ENCODE assay signal across 25 cellular contexts in the genomic region with DNA sequence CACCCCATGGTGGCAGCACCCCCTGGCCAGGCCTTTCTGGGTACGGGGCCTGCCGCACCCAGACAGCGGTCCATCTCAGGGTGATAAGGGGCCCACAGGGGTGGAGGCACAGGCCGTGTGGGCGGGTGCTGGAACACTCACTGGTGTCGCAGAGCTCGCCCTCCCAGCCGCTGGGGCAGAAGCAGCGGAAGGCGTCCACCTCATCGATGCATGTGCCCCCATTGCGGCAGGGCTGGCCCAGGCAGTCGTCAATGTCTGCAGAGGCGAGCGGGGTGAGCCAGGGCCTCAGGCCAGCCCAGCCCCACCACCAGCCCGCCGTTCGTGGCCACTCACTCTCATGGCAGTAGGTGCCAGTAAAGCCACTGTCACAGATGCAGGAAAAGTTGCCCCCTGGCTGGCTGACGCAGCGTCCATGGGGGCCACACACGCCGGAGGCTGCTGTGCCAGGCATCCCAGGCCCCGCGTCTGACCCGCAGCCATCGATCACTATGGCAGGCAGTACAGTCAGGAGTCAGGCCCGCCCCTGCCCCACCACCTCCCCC. TPM values are rescaled to one million over a fixed set of nuclear protein-coding genes. Genes with fewer than 3 reads are reported as not detected.
DNase-seq lines count a peak whose midpoint lies in the region; ATAC-seq, FAIRE-seq and TF ChIP-seq lines count a peak whose summit lies in the region.
"Had no signal": no experiment of that assay in that cellular context is flagged by ENCODE, and none has a peak within 500 bp of the region (broad histone marks: within the 10 kb centered on the region; RNA-seq: fewer than 3 reads in every experiment).

No MANE protein-coding gene starts in this region.

- in situ Hi-C loops in HepG2 (cut with HindIII; ENCODE audit: extremely low pct_ligation_motif_present, low pct_unique_long_range_greater_than_20kb): loop anchor here (10.0 kb wide), 1 partner anchor 54 kb away; no protein-coding TSS in a partner anchor

- no peak overlapping the region for H2AFZ ChIP-seq in HepG2 (ENCODE audit: low read length)

- H3K27ac ChIP-seq in right lobe of liver (no peak overlapping the region), HepG2 (ENCODE audit: extremely low read length, insufficient read depth, low read length) (no peak overlapping the region), RWPE2 (ENCODE audit: poor library complexity, severe bottlenecking) (no peak overlapping the region), right cardiac atrium (ENCODE audit: low read length) (no peak overlapping the region), spleen (no peak overlapping the region)
- H3K27ac ChIP-seq: BLaER1 treated with 17β-estradiol and CSF1 and Interleukin-3, amounts not matched to agents 10 nM and 100 nM; KMS-11 had no signal

- H3K9me3 ChIP-seq in right lobe of liver (no peaks in the 10 kb centered on the region), HepG2 (ENCODE audit: low read length) (no peaks in the 10 kb centered on the region), RWPE2 (ENCODE audit: severe bottlenecking) (no peaks in the 10 kb centered on the region), right cardiac atrium (ENCODE audit: control insufficient read depth, low read length) (no peaks in the 10 kb centered on the region), spleen (no peaks in the 10 kb centered on the region)
- H3K9me3 ChIP-seq: BLaER1 treated with 17β-estradiol and CSF1 and Interleukin-3, amounts not matched to agents 10 nM and 100 nM; Caco-2 had no signal

- DNase-seq in right lobe of liver (peak in 2 of 3 donors; percentile 13 to 43), HepG2 (ENCODE audit: low spot score) (no peak), RWPE2 (ENCODE audit: low spot score) (peak; percentile 70), right cardiac atrium (peak in 2 of 3 donors; percentile 37 to 47), spleen (peak; percentile 57), cerebellum (ENCODE audit: low spot score) (no peak), cerebellar cortex (ENCODE audit: low spot score) (no peak), EL (no peak)
- DNase-seq: Caco-2, DND-41, GOT3, IMR-90, NCI-H1105 treated with DMSO at 0.1 percent for 48 hours, NCI-H2081, NCI-H2171, NCI-H345, NCI-H524 treated with DMSO at 0.1 percent for 48 hours, NCI-H82 had no signal

- CTCF ChIA-PET in HepG2 (lab: Yijun Ruan, JAX; ENCODE audit: low intra/inter-chr PET ratio, low total read pairs): no interaction called here

- H3K4me1 ChIP-seq in right lobe of liver (no peaks in the 10 kb centered on the region), HepG2 (ENCODE audit: insufficient read depth, low read length) (no peaks in the 10 kb centered on the region), RWPE2 (ENCODE audit: insufficient read depth, poor library complexity, severe bottlenecking) (no peaks in the 10 kb centered on the region), right cardiac atrium (ENCODE audit: control insufficient read depth, insufficient read depth, low read length) (peaks cover 3% of the 10 kb centered on the region), spleen (peaks cover 0 to 18% (median 9%) of the 10 kb centered on the region in 6 donors)
- H3K4me1 ChIP-seq: Caco-2 had no signal

- POLR2A ChIA-PET in HepG2 (lab: Yijun Ruan, JAX): no interaction called here

- TF ChIP-seq POLR2A in right lobe of liver (IDR thresholded peaks at IDR 0.05) (no peak), HepG2 (IDR thresholded peaks at IDR 0.05; ENCODE audit: insufficient read depth in 1 of 2, low read depth in 2 of 2, low read length in 2 of 2) (no peak), spleen (IDR thresholded peaks at IDR 0.05) (no peak)

- no peak overlapping the region for H3K4me3 ChIP-seq in right lobe of liver
- H3K4me3 ChIP-seq in HepG2 (replicated peaks in 1 of 3; ENCODE audit: insufficient read depth in 1 of 3, low read depth in 2 of 3, low read length in 3 of 3): no peak overlapping the region
- H3K4me3 ChIP-seq in RWPE2 (ENCODE audit: severe bottlenecking): no peak overlapping the region
- H3K4me3 ChIP-seq in right cardiac atrium (ENCODE audit: low read length): no peak overlapping the region
- no peak overlapping the region for H3K4me3 ChIP-seq in spleen
- H3K4me3 ChIP-seq: BLaER1 treated with 17β-estradiol and CSF1 and Interleukin-3, amounts not matched to agents 10 nM and 100 nM had no signal

- no peak for TF ChIP-seq EP300 in HepG2 (IDR thresholded peaks at IDR 0.05; ENCODE audit: low read depth in 2 of 2, low read length in 2 of 2)
- TF ChIP-seq EP300 in HepG2 (CRISPR knock-in tag; IDR thresholded peaks at IDR 0.05; ENCODE audit: borderline replicate concordance): no peak

- no peak for ATAC-seq in right lobe of liver
- no peak for ATAC-seq in HepG2
- no peak for ATAC-seq in RWPE2 (ENCODE audit: low read depth)
- ATAC-seq in right cardiac atrium: no peak
- ATAC-seq: HCT116, Panc1 had no signal

- no CpG with 5 or more reads among the region's 27 CpGs for WGBS in right lobe of liver (ENCODE audit: insufficient coverage, low coverage, low lambda C conversion rate, missing lambda C conversion rate)
- 100% methylated on average over 2 of the region's 27 CpGs for WGBS in HepG2 (ENCODE audit: low lambda C conversion rate)
- WGBS in right cardiac atrium: 91% methylated on average over 27 of the region's 27 CpGs
- WGBS in spleen, 5 donors: 86 to 97% (median 94%) methylated on average over 10 to 27 of the region's 27 CpGs

- H3K36me3 ChIP-seq in right lobe of liver: no peaks in the 10 kb centered on the region
- no peaks in the 10 kb centered on the region for H3K36me3 ChIP-seq in HepG2 (replicated peaks in 1 of 2; ENCODE audit: control insufficient read depth in 1 of 2, insufficient read depth in 2 of 2, low read length in 2 of 2)
- peaks cover 26% of the 10 kb centered on the region for H3K36me3 ChIP-seq in RWPE2 (ENCODE audit: low read depth)
- peaks cover 0 to 2% (median 0%) of the 10 kb centered on the region in 6 donors for H3K36me3 ChIP-seq in spleen

- TF ChIP-seq CTCF in right lobe of liver (IDR thresholded peaks at IDR 0.05) (no peak), HepG2 (CRISPR knock-in tag; IDR thresholded peaks at IDR 0.05) (no peak), RWPE2 (IDR thresholded peaks at IDR 0.05; ENCODE audit: poor library complexity, severe bottlenecking) (no peak), spleen (IDR thresholded peaks at IDR 0.05 in 8 of 11, conservative IDR thresholded peaks at IDR 0.05 in 3 of 11) (no peak)

- intact Hi-C loops in right lobe of liver (cut with DNase I): no loop called here
- intact Hi-C loops in HepG2 (cut with micrococcal nuclease; ENCODE audit: unreplicated experiment): no loop called here
- intact Hi-C loops in right cardiac atrium (cut with DNase I): no loop called here
- intact Hi-C loops in spleen (cut with DNase I; ENCODE audit: low total_unique reads): no loop called here

- no peaks in the 10 kb centered on the region for H3K27me3 ChIP-seq in right lobe of liver
- H3K27me3 ChIP-seq in HepG2 (ENCODE audit: control insufficient read depth in 1 of 2, insufficient read depth in 2 of 2, low read length in 2 of 2): peaks cover 21 to 50% of the 10 kb centered on the region in 2 experiments; a peak in 4 of 5 replicates
- no peaks in the 10 kb centered on the region for H3K27me3 ChIP-seq in RWPE2 (ENCODE audit: insufficient read depth, poor library complexity, severe bottlenecking)
- H3K27me3 ChIP-seq in right cardiac atrium (ENCODE audit: control insufficient read depth, insufficient read depth): no peaks in the 10 kb centered on the region
- H3K27me3 ChIP-seq in spleen (replicated peaks in 1 of 7): no peaks in the 10 kb centered on the region

- H3K9ac ChIP-seq in HepG2 (ENCODE audit: insufficient read depth, low read depth, low read length): no peak overlapping the region
- H3K9ac ChIP-seq: BLaER1 treated with 17β-estradiol and CSF1 and Interleukin-3, amounts not matched to agents 10 nM and 100 nM; KMS-11 had no signal

- H3K4me2 ChIP-seq in HepG2 (ENCODE audit: low read depth, low read length): no peak overlapping the region
- H3K4me2 ChIP-seq: BLaER1 treated with 17β-estradiol and CSF1 and Interleukin-3, amounts not matched to agents 10 nM and 100 nM; KMS-11 had no signal

- TF ChIP-seq RAD21 in HepG2 (CRISPR knock-in tag; IDR thresholded peaks at IDR 0.05): no peak

- FAIRE-seq in HepG2 (lab: Jason Lieb, UNC): no peak
- FAIRE-seq: GM12892, GM18507 had no signal

- H4K20me1 ChIP-seq in HepG2 (ENCODE audit: insufficient read depth, low read length): no peaks in the 10 kb centered on the region

- BruUV-seq in HepG2 (replicated peaks; lab: Mats Ljungman, UMichigan): no TSS peak

- H3K79me2 ChIP-seq in HepG2 (ENCODE audit: insufficient read depth, low read length): no peaks in the 10 kb centered on the region

RNA-seq across cellular contexts. Expression of a gene that starts 19.9 kb away (rescaled TPM):
- 1 to 10 TPM; 1.1 to 3.5 (median 1.2) TPM for total RNA-seq in right lobe of liver
- total RNA-seq in HepG2 (2016; rRNA removed; fragmentation: Illumina TruSeq; extraction: Trizol): 0.04 TPM in 1 of 2 replicates, not detected in the other
- total RNA-seq in HepG2 (2016; cell fraction: cytosol; rRNA removed; fragmentation: Illumina TruSeq; extraction: Trizol; ENCODE audit: low read depth): not detected in 2 replicates
- not detected in 2 replicates for total RNA-seq in HepG2 (2016; cell fraction: insoluble cytoplasmic fraction; rRNA removed; fragmentation: Illumina TruSeq; extraction: Trizol)
- not detected in 2 replicates for total RNA-seq in HepG2 (2016; cell fraction: membrane; rRNA removed; fragmentation: Illumina TruSeq; extraction: Trizol)
- total RNA-seq in HepG2 (2016; cell fraction: nucleus; rRNA removed; fragmentation: Illumina TruSeq; extraction: Trizol): not detected in 2 replicates
- 0.16 and 0.22 TPM in 2 replicates for polyA plus RNA-seq in HepG2 (2011; rRNA removed)
- 0.04 and 0.10 TPM in 2 replicates for polyA plus RNA-seq in HepG2 (2011; cell fraction: cytosol; rRNA removed)
- polyA plus RNA-seq in HepG2 (2011; cell fraction: nucleus; rRNA removed): 1.3 and 3.3 TPM in 2 replicates
- polyA plus RNA-seq in HepG2 (2012): 0.16 TPM in 1 of 2 replicates, not detected in the other
- polyA plus RNA-seq in HepG2 (2016; cell fraction: cytosol; fragmentation: Illumina TruSeq; extraction: Trizol; ENCODE audit: low read depth): not detected in 2 replicates
- not detected in 2 replicates for polyA plus RNA-seq in HepG2 (2016; cell fraction: insoluble cytoplasmic fraction; fragmentation: Illumina TruSeq; extraction: Trizol; ENCODE audit: low read depth)
- polyA plus RNA-seq in HepG2 (2016; cell fraction: membrane; fragmentation: Illumina TruSeq; extraction: Trizol; ENCODE audit: low read depth): not detected in 2 replicates
- polyA plus RNA-seq in HepG2 (2016; cell fraction: nucleus; fragmentation: Illumina TruSeq; extraction: Trizol; ENCODE audit: insufficient read depth, low read depth): not detected in 2 replicates
- 0.36 and 6.6 TPM in 2 replicates for polyA minus RNA-seq in HepG2 (2011; rRNA and poly(A)+ RNA removed; ENCODE audit: low replicate concordance)
- 0.44 TPM in 1 of 2 replicates, not detected in the other for polyA minus RNA-seq in HepG2 (2011; cell fraction: cytosol; rRNA and poly(A)+ RNA removed)
- 0.13 TPM in 1 of 2 replicates, not detected in the other for polyA minus RNA-seq in HepG2 (2011; cell fraction: nucleus; rRNA and poly(A)+ RNA removed)
- 10 to 100 TPM; 16.5 to 21.3 (median 17.4) TPM for total RNA-seq in right cardiac atrium
- 17.8 TPM for polyA plus RNA-seq in right cardiac atrium
- total RNA-seq in spleen: 10 to 100 TPM in 1 of 7 donors, 1 to 10 TPM in 6; 3.0 to 10.8 (median 6.0) TPM
- 10 to 100 TPM in 1 of 3 donors, 1 to 10 TPM in 2; 6.1 to 14.3 (median 6.6) TPM for polyA plus RNA-seq in spleen
- 16.8 TPM for total RNA-seq in cerebellum
- polyA plus RNA-seq: CD4-positive, alpha-beta memory T cell had no signal

RNA-seq across cellular contexts. Expression of a gene that starts 32.4 kb away (rescaled TPM):
- total RNA-seq in right lobe of liver: 10 to 100 TPM in 5 of 6 experiments, 1 to 10 TPM in 1; 9.0 to 27.4 (median 11.4) TPM
- 4.0 and 5.8 TPM in 2 replicates for total RNA-seq in HepG2 (2016; rRNA removed; fragmentation: Illumina TruSeq; extraction: Trizol)
- total RNA-seq in HepG2 (2016; cell fraction: cytosol; rRNA removed; fragmentation: Illumina TruSeq; extraction: Trizol; ENCODE audit: low read depth): 9.0 and 9.9 TPM in 2 replicates
- 4.4 and 5.8 TPM in 2 replicates for total RNA-seq in HepG2 (2016; cell fraction: insoluble cytoplasmic fraction; rRNA removed; fragmentation: Illumina TruSeq; extraction: Trizol)
- 7.1 and 10.6 TPM in 2 replicates for total RNA-seq in HepG2 (2016; cell fraction: membrane; rRNA removed; fragmentation: Illumina TruSeq; extraction: Trizol)
- total RNA-seq in HepG2 (2016; cell fraction: nucleus; rRNA removed; fragmentation: Illumina TruSeq; extraction: Trizol): 2.4 and 2.7 TPM in 2 replicates
- 6.1 and 6.7 TPM in 2 replicates for polyA plus RNA-seq in HepG2 (2011; rRNA removed)
- polyA plus RNA-seq in HepG2 (2011; cell fraction: cytosol; rRNA removed): 5.7 and 9.2 TPM in 2 replicates
- 5.6 and 6.5 TPM in 2 replicates for polyA plus RNA-seq in HepG2 (2011; cell fraction: nucleus; rRNA removed)
- 4.5 and 5.4 TPM in 2 replicates for polyA plus RNA-seq in HepG2 (2012)
- polyA plus RNA-seq in HepG2 (2016; cell fraction: cytosol; fragmentation: Illumina TruSeq; extraction: Trizol; ENCODE audit: low read depth): 11.3 and 13.8 TPM in 2 replicates
- polyA plus RNA-seq in HepG2 (2016; cell fraction: insoluble cytoplasmic fraction; fragmentation: Illumina TruSeq; extraction: Trizol; ENCODE audit: low read depth): 4.0 and 5.1 TPM in 2 replicates
- 7.8 and 10.1 TPM in 2 replicates for polyA plus RNA-seq in HepG2 (2016; cell fraction: membrane; fragmentation: Illumina TruSeq; extraction: Trizol; ENCODE audit: low read depth)
- polyA plus RNA-seq in HepG2 (2016; cell fraction: nucleus; fragmentation: Illumina TruSeq; extraction: Trizol; ENCODE audit: insufficient read depth, low read depth): 5.5 and 5.6 TPM in 2 replicates
- 3.5 and 4.3 TPM in 2 replicates for polyA minus RNA-seq in HepG2 (2011; rRNA and poly(A)+ RNA removed; ENCODE audit: low replicate concordance)
- polyA minus RNA-seq in HepG2 (2011; cell fraction: cytosol; rRNA and poly(A)+ RNA removed): 1.3 and 3.4 TPM in 2 replicates
- polyA minus RNA-seq in HepG2 (2011; cell fraction: nucleus; rRNA and poly(A)+ RNA removed): 1.3 and 1.9 TPM in 2 replicates
- total RNA-seq in right cardiac atrium: 10 to 100 TPM; 23.9 to 35.5 (median 32.0) TPM
- 31.4 TPM for polyA plus RNA-seq in right cardiac atrium
- 10 to 100 TPM; 10.1 to 31.1 (median 25.3) TPM for total RNA-seq in spleen
- polyA plus RNA-seq in spleen: 10 to 100 TPM; 17.7 to 25.4 (median 17.7) TPM
- 9.7 TPM for total RNA-seq in cerebellum

Comparison
In these comparisons a context has a peak if more than half of its experiments do, and no peak if none do; other contexts are left out.
1. DNase-seq: peak in right lobe of liver (2 of 3), RWPE2 (single experiment), right cardiac atrium (2 of 3) and spleen (single experiment); none in HepG2 (single experiment), cerebellum (single experiment), cerebellar cortex (single experiment) and EL (single experiment).